12 cellular contexts compared by ENCODE assay signal in genomic region chr5:127265473-127265872, GRCh38. TPM values are rescaled to one million over a fixed set of nuclear protein-coding genes. Genes with fewer than 3 reads are reported as not detected.
"Had no signal": no experiment of that assay in that cellular context is flagged by ENCODE, and none has a peak within 500 bp of the region (broad histone marks: within the 10 kb centered on the region; RNA-seq: fewer than 3 reads in every experiment).

No MANE protein-coding gene starts in this region.

RNA-seq across cellular contexts. Expression of gene MEGF10, which starts 25.1 kb away (rescaled TPM):
- total RNA-seq: activated B cell treated with CpG ODN at 0.5 μM for 24 hours; activated CD4-positive, alpha-beta memory T cell treated with anti-CD3 and anti-CD28 coated beads for 36 hours; activated CD4-positive, alpha-beta memory T cell treated with anti-CD3 and anti-CD28 coated beads, Interleukin-2, amount 10 ng/mL, durations not matched to agents 7 days and 5 days; activated CD4-positive, alpha-beta T cell treated with anti-CD3 and anti-CD28 coated beads for 36 hours; activated CD4-positive, alpha-beta T cell treated with anti-CD3 and anti-CD28 coated beads, Interleukin-2, amount 10 ng/mL, durations not matched to agents 7 days and 5 days; activated CD8-positive, alpha-beta memory T cell treated with anti-CD3 and anti-CD28 coated beads for 36 hours; activated CD8-positive, alpha-beta memory T cell treated with anti-CD3 and anti-CD28 coated beads, Interleukin-2, amount 10 ng/mL, durations not matched to agents 7 days and 5 days; activated CD8-positive, alpha-beta T cell treated with anti-CD3 and anti-CD28 coated beads for 36 hours; activated CD8-positive, alpha-beta T cell treated with anti-CD3 and anti-CD28 coated beads, Interleukin-2, amount 10 ng/mL, durations not matched to agents 7 days and 5 days; T-helper 1 cell treated with Interleukin-12 subunit alpha and Interleukin-12 subunit beta and Interleukin-4 antibody, amounts not matched to agents 30 ng/mL and 1 ng/mL, for 36 hours; T-helper 17 cell; T-helper 2 cell treated with Interferon-gamma antibody and Interleukin-4, amounts not matched to agents 100 ng/mL and 5 ng/mL, for 36 hours had no signal
